In the genomic region with DNA sequence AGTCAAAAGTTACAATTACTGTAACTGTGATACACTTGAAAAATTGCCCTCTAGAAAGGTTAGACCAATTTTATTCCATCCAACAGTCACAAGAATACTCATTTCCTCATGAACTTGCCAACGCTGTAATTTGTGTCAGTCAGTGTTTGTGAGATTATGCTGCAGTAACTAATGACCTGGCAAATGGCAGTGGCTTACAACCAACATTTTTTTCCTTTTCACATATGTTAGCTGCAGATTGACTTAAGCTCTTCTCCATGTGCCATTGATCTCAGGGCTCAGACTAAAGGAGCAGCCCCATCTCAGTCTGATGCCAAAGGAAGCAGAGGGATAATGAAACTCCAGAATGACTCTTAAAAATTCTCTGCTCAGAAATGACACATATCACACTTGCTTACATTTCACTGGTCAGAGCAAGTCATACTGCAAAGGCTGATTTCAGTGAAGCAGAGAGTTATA, we compare ENCODE assay signal across 10 cellular contexts.
DNase-seq lines count a peak whose midpoint lies in the region; ATAC-seq, FAIRE-seq and TF ChIP-seq lines count a peak whose summit lies in the region.
"Had no signal": no experiment of that assay in that cellular context is flagged by ENCODE, and none has a peak within 500 bp of the region (broad histone marks: within the 10 kb centered on the region; RNA-seq: fewer than 3 reads in every experiment).

No MANE protein-coding gene starts in this region.

- H3K4me3 ChIP-seq in astrocyte (ENCODE audit: insufficient read depth, low read depth, low read length) (no peak overlapping the region), neural progenitor cell (no peak overlapping the region)

- DNase-seq in activated T-cell treated with anti-CD3 and anti-CD28 coated beads, Interleukin-2, amount 50 U/mL, for 72 hours = peak; percentile 4 to 18
- DNase-seq in activated T-cell treated with anti-CD3 and anti-CD28 coated beads, Interleukin-2, amount 50 U/mL, for 1 hour = no peak
- peak; percentile 63 for DNase-seq in astrocyte (ENCODE audit: low read depth)
- DNase-seq in stromal cell of bone marrow (ENCODE audit: low read depth) = peak; percentile 47
- no peak for DNase-seq in neural progenitor cell (ENCODE audit: low spot score)
- DNase-seq in NCI-H345 (lab: John Stamatoyannopoulos, UW) = no peak
- DNase-seq: DND-41 had no signal

- H3K79me2 ChIP-seq in astrocyte (ENCODE audit: insufficient read depth, low read length) = no peaks in the 10 kb centered on the region
- no peaks in the 10 kb centered on the region for H3K79me2 ChIP-seq in neural progenitor cell (ENCODE audit: low read depth)

- H3K9me3 ChIP-seq in astrocyte (ENCODE audit: insufficient read depth, low read depth, low read length) (no peaks in the 10 kb centered on the region), neural progenitor cell (ENCODE audit: low read depth) (no peaks in the 10 kb centered on the region)

- H3K36me3 ChIP-seq in astrocyte (ENCODE audit: insufficient read depth, low read length) (no peaks in the 10 kb centered on the region), neural progenitor cell (no peaks in the 10 kb centered on the region)

- TF ChIP-seq CTCF in astrocyte (IDR thresholded peaks at IDR 0.05; ENCODE audit: insufficient read depth, low read depth, low read length) (no peak), neural progenitor cell (IDR thresholded peaks at IDR 0.05) (no peak)

- H3K4me1 ChIP-seq in astrocyte (ENCODE audit: insufficient read depth, low read length) (peaks cover 6% of the 10 kb centered on the region), neural progenitor cell (no peaks in the 10 kb centered on the region)

- no peak overlapping the region for H3K27ac Mint-ChIP-seq in activated T-cell treated with anti-CD3 and anti-CD28 coated beads, Interleukin-2, amount 50 U/mL, for 72 hours
- H3K27ac Mint-ChIP-seq in astrocyte (ENCODE audit: unreplicated experiment) (no peak overlapping the region), neural progenitor cell (no peak overlapping the region)

- H3K36me3 Mint-ChIP-seq in activated T-cell treated with anti-CD3 and anti-CD28 coated beads, Interleukin-2, amount 50 U/mL, for 72 hours (ENCODE audit: insufficient read depth in 2 of 2) = no peaks in the 10 kb centered on the region
- no peaks in the 10 kb centered on the region for H3K36me3 Mint-ChIP-seq in astrocyte (ENCODE audit: low read depth, unreplicated experiment)
- no peaks in the 10 kb centered on the region for H3K36me3 Mint-ChIP-seq in neural progenitor cell

- no peaks in the 10 kb centered on the region for H4K20me1 ChIP-seq in astrocyte (ENCODE audit: insufficient read depth, low read length)
- H4K20me1 ChIP-seq in neural progenitor cell (ENCODE audit: low read depth) = no peaks in the 10 kb centered on the region

- ATAC-seq in activated T-cell treated with anti-CD3 and anti-CD28 coated beads, Interleukin-2, amount 50 U/mL, for 72 hours (replicated peaks in 1 of 2) = peak; percentile 86 to 92
- ATAC-seq in HG02981 (IDR thresholded peaks at IDR 0.05; ENCODE audit: unreplicated experiment) (peak; percentile 46), esophagus mucosa (no peak)
- ATAC-seq: SK-N-SH treated with all-trans-retinoic acid at 6 μM for 48 hours had no signal

- H3K9ac ChIP-seq in astrocyte (ENCODE audit: low read length) = no peak overlapping the region
- H3K9ac ChIP-seq in neural progenitor cell = no peak overlapping the region

- H3K4me3 Mint-ChIP-seq in activated T-cell treated with anti-CD3 and anti-CD28 coated beads, Interleukin-2, amount 50 U/mL, for 72 hours = peak overlapping the region in 1 of 2 donors; percentile 15
- H3K4me3 Mint-ChIP-seq in astrocyte (ENCODE audit: unreplicated experiment) (no peak overlapping the region), neural progenitor cell (no peak overlapping the region)

- H3K27ac ChIP-seq in astrocyte (ENCODE audit: low read depth, low read length) = no peak overlapping the region
- no peak overlapping the region for H3K27ac ChIP-seq in neural progenitor cell

- H3K27me3 ChIP-seq in astrocyte (ENCODE audit: insufficient read depth, low read length) (no peaks in the 10 kb centered on the region), neural progenitor cell (no peaks in the 10 kb centered on the region)

- peaks cover 20% of the 10 kb centered on the region for H3K4me1 Mint-ChIP-seq in activated T-cell treated with anti-CD3 and anti-CD28 coated beads, Interleukin-2, amount 50 U/mL, for 72 hours (ENCODE audit: low read depth)
- H3K4me1 Mint-ChIP-seq in astrocyte (ENCODE audit: low read depth, unreplicated experiment) = peaks cover 25% of the 10 kb centered on the region
- H3K4me1 Mint-ChIP-seq in neural progenitor cell = peaks cover 6% of the 10 kb centered on the region

- H2AFZ ChIP-seq in astrocyte (ENCODE audit: low read depth, low read length) (no peak overlapping the region), neural progenitor cell (replicated peaks) (no peak overlapping the region)

- no peak overlapping the region for H3K4me2 ChIP-seq in astrocyte (ENCODE audit: low read length)
- H3K4me2 ChIP-seq in neural progenitor cell = no peak overlapping the region

- peaks cover 12% of the 10 kb centered on the region for H3K27me3 Mint-ChIP-seq in activated T-cell treated with anti-CD3 and anti-CD28 coated beads, Interleukin-2, amount 50 U/mL, for 72 hours (ENCODE audit: low read depth)
- H3K27me3 Mint-ChIP-seq in astrocyte (ENCODE audit: low read depth, unreplicated experiment) (peaks cover 3% of the 10 kb centered on the region), neural progenitor cell (ENCODE audit: insufficient read depth, low read depth) (no peaks in the 10 kb centered on the region)

- H3K9me3 Mint-ChIP-seq in activated T-cell treated with anti-CD3 and anti-CD28 coated beads, Interleukin-2, amount 50 U/mL, for 72 hours = no peaks in the 10 kb centered on the region
- H3K9me3 Mint-ChIP-seq in astrocyte (ENCODE audit: unreplicated experiment) = no peaks in the 10 kb centered on the region
- H3K9me3 Mint-ChIP-seq in neural progenitor cell = no peaks in the 10 kb centered on the region

- FAIRE-seq in astrocyte (lab: Jason Lieb, UNC) = no peak

- no peaks in the 10 kb centered on the region for H3F3A ChIP-seq in neural progenitor cell (ENCODE audit: low read depth)

Comparison
In these comparisons a context has a peak if more than half of its experiments do, and no peak if none do; other contexts are left out.
1. DNase-seq: peak in activated T-cell treated with anti-CD3 and anti-CD28 coated beads, Interleukin-2, amount 50 U/mL, for 72 hours (2 of 2), astrocyte (single experiment) and stromal cell of bone marrow (single experiment); none in activated T-cell treated with anti-CD3 and anti-CD28 coated beads, Interleukin-2, amount 50 U/mL, for 1 hour (single experiment), neural progenitor cell (single experiment) and NCI-H345 (single experiment).